In genomic region chrX:103817502-103817901, GRCh38 we compare ENCODE assay signal across 8 cellular contexts. TPM values are rescaled to one million over a fixed set of nuclear protein-coding genes. Genes with fewer than 3 reads are reported as not detected.
DNase-seq lines count a peak whose midpoint lies in the region; ATAC-seq and TF ChIP-seq lines count a peak whose summit lies in the region.

No MANE protein-coding gene starts in this region.

- H3K9me3 ChIP-seq in cardiac muscle cell (ENCODE audit: low read depth) (no peaks in the 10 kb centered on the region), OCI-LY1 (ENCODE audit: low read length) (no peaks in the 10 kb centered on the region)

- H3K36me3 ChIP-seq in cardiac muscle cell (no peaks in the 10 kb centered on the region), OCI-LY1 (ENCODE audit: insufficient read depth, low read length) (no peaks in the 10 kb centered on the region)

- H3K9me2 ChIP-seq in OCI-LY1 (ENCODE audit: low read depth, low read length): no peaks in the 10 kb centered on the region

- no peaks in the 10 kb centered on the region for H3F3A ChIP-seq in OCI-LY1 (ENCODE audit: insufficient read depth, low read length)

- H3K4me3 ChIP-seq in cardiac muscle cell: no peak overlapping the region
- H3K4me3 ChIP-seq in OCI-LY1 (ENCODE audit: low read depth, low read length, poor library complexity, severe bottlenecking): no peak overlapping the region
- no peak overlapping the region for H3K4me3 ChIP-seq in coronary artery

- ATAC-seq in left cardiac atrium (no peak), HG03442 (IDR thresholded peaks at IDR 0.05; ENCODE audit: unreplicated experiment) (peak; percentile 50), GM21423 (IDR thresholded peaks at IDR 0.05; ENCODE audit: unreplicated experiment) (no peak)

- TF ChIP-seq CTCF in cardiac muscle cell (IDR thresholded peaks at IDR 0.05; ENCODE audit: low read depth, low read length) (peak; percentile 41), OCI-LY1 (IDR thresholded peaks at IDR 0.05; ENCODE audit: low read length) (peak; percentile 38), coronary artery (IDR thresholded peaks at IDR 0.05) (peak; percentile 76)

- intact Hi-C loops in left cardiac atrium (cut with DNase I): loop anchor here in 1 of 2 donors (5.0 kb wide), 1 partner anchor 130 kb away; the partner anchor contains the start of gene MORF4L2

- no peak overlapping the region for H2AFZ ChIP-seq in OCI-LY1 (ENCODE audit: low read length)

- no peaks in the 10 kb centered on the region for H4K20me1 ChIP-seq in OCI-LY1 (ENCODE audit: insufficient read depth, low read length)

- DNase-seq in cardiac muscle cell (ENCODE audit: low read depth in 1 of 2, low spot score in 1 of 2) (peak; percentile 51 to 74), left cardiac atrium (no peak), coronary artery (ENCODE audit: low spot score) (no peak), myocyte (ENCODE audit: low read depth) (peak; percentile 32), hepatic stellate cell (ENCODE audit: low spot score) (no peak)

- H3K79me2 ChIP-seq in OCI-LY1 (ENCODE audit: insufficient read depth, low read length): no peaks in the 10 kb centered on the region

- no peaks in the 10 kb centered on the region for H3K27me3 ChIP-seq in cardiac muscle cell
- no peaks in the 10 kb centered on the region for H3K27me3 ChIP-seq in OCI-LY1 (ENCODE audit: insufficient read depth, low read length)

- H3K27ac ChIP-seq in cardiac muscle cell (no peak overlapping the region), OCI-LY1 (ENCODE audit: low read depth, low read length, poor library complexity, severe bottlenecking) (no peak overlapping the region), coronary artery (no peak overlapping the region)

- H3K4me1 ChIP-seq in cardiac muscle cell (ENCODE audit: low read depth) (no peaks in the 10 kb centered on the region), OCI-LY1 (ENCODE audit: insufficient read depth, low read length, severe bottlenecking) (no peaks in the 10 kb centered on the region)

- H3K4me2 ChIP-seq in OCI-LY1 (ENCODE audit: low read length): no peak overlapping the region

- no peak overlapping the region for H3K9ac ChIP-seq in OCI-LY1 (ENCODE audit: low read length)

RNA-seq across cellular contexts. Expression of gene RAB9B, which starts 14.6 kb away (rescaled TPM):
- total RNA-seq in cardiac muscle cell (3.4 and 5.8 TPM in 2 replicates), left cardiac atrium (10 to 100 TPM; 14.6 to 21.4 TPM), myocyte (2.1 and 2.9 TPM in 2 replicates)
- polyA plus RNA-seq in cardiac muscle cell: 3.3 and 6.6 TPM in 2 replicates
- 0.26 TPM for polyA plus RNA-seq in myocyte (2012)

RNA-seq across cellular contexts. Expression of gene PLP1, which starts 40.9 kb away (rescaled TPM):
- 0.03 and 0.07 TPM in 2 replicates for total RNA-seq in cardiac muscle cell
- not detected in 2 replicates for polyA plus RNA-seq in cardiac muscle cell
- total RNA-seq in left cardiac atrium: 10 to 100 TPM in 1 of 2 donors, 1 to 10 TPM in 1; 7.6 to 16.0 TPM
- 0.56 TPM in 1 of 2 replicates, not detected in the other for total RNA-seq in myocyte
- polyA plus RNA-seq in myocyte (2012): 0.06 TPM

Comparison
In these comparisons a context has a peak if more than half of its experiments do, and no peak if none do; other contexts are left out.
1. DNase-seq: peak in cardiac muscle cell (2 of 2) and myocyte (single experiment); none in left cardiac atrium (single experiment), coronary artery (single experiment) and hepatic stellate cell (single experiment).
2. Peak in every context shown above with its lines, with median percentiles within 50 percentile points of each other: CTCF ChIP-seq.